ENCODE assay signal across 22 cellular contexts in the genomic region with DNA sequence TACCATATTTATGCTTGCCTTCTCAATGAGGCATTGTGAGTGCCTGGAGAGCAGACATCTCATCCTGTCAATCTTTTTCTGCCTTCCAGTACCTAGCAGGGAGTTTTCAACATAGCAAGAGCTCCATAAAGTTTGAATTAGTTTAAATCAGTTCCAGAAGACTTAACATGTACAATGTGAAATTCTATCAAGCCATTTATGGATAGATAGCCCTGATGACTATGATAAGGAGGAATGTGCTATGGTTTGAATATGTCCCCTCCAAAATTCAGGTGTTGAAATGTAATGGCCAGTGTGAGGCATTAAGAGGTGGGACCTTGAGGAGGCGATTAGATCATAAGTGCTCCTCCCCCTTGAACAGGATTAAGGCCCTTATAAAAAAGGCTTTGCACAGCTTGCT.
"Had no signal": no experiment of that assay in that cellular context is flagged by ENCODE, and none has a peak within 500 bp of the region (broad histone marks: within the 10 kb centered on the region; RNA-seq: fewer than 3 reads in every experiment).

No MANE protein-coding gene starts in this region.

- H3K27me3 ChIP-seq: gastroesophageal sphincter, testis had no signal

- H3K36me3 ChIP-seq: gastroesophageal sphincter, heart right ventricle, spleen, upper lobe of right lung had no signal

- H3K4me3 ChIP-seq: gastroesophageal sphincter, heart right ventricle, lung, spleen, testis, upper lobe of right lung had no signal

- H3K4me1 ChIP-seq: gastroesophageal sphincter, heart right ventricle, spleen, testis, upper lobe of right lung had no signal

- H3K27ac Mint-ChIP-seq: activated CD4-positive, alpha-beta memory T cell treated with anti-CD3 and anti-CD28 coated beads, Interleukin-2, amount 10 ng/mL, durations not matched to agents 7 days and 5 days; activated naive CD8-positive, alpha-beta T cell treated with anti-CD3 and anti-CD28 coated beads, Interleukin-2, amount 10 ng/mL, durations not matched to agents 7 days and 5 days; activated T-helper 17 cell treated with anti-CD3 and anti-CD28 coated beads, Interleukin-2, amount 50 U/mL, for 72 hours; immature natural killer cell; natural killer cell; stimulated activated memory B cell treated with anti-CD40 and anti-IgM and Interleukin-4, amounts not matched to agents 10 μg/mL and 1 μg/mL and 100 μg/mL, for 72 hours had no signal

- H3K9me3 ChIP-seq: gastroesophageal sphincter, heart right ventricle, spleen, testis, upper lobe of right lung had no signal

- H3K36me3 Mint-ChIP-seq: activated naive CD8-positive, alpha-beta T cell treated with anti-CD3 and anti-CD28 coated beads, Interleukin-2, amount 10 ng/mL, durations not matched to agents 7 days and 5 days; immature natural killer cell; natural killer cell; stimulated activated memory B cell treated with anti-CD40 and anti-IgM and Interleukin-4, amounts not matched to agents 10 μg/mL and 1 μg/mL and 100 μg/mL, for 72 hours had no signal

- H3K9me3 Mint-ChIP-seq: activated CD4-positive, alpha-beta memory T cell treated with anti-CD3 and anti-CD28 coated beads, Interleukin-2, amount 10 ng/mL, durations not matched to agents 7 days and 5 days; activated naive CD8-positive, alpha-beta T cell treated with anti-CD3 and anti-CD28 coated beads, Interleukin-2, amount 10 ng/mL, durations not matched to agents 7 days and 5 days; activated T-helper 17 cell treated with anti-CD3 and anti-CD28 coated beads, Interleukin-2, amount 50 U/mL, for 72 hours; immature natural killer cell; natural killer cell; stimulated activated memory B cell treated with anti-CD40 and anti-IgM and Interleukin-4, amounts not matched to agents 10 μg/mL and 1 μg/mL and 100 μg/mL, for 72 hours had no signal

- DNase-seq: activated CD4-positive, alpha-beta memory T cell treated with anti-CD3 and anti-CD28 coated beads, Interleukin-2, amount 10 ng/mL, durations not matched to agents 7 days and 5 days; activated CD4-positive, alpha-beta T cell treated with anti-CD3 and anti-CD28 coated beads for 48 hours; activated CD4-positive, CD25-positive, alpha-beta regulatory T cell; activated naive CD4-positive, alpha-beta T cell treated with Interleukin-2 at 50 U/mL for 16 hours; activated naive CD8-positive, alpha-beta T cell treated with anti-CD3 and anti-CD28 coated beads, Interleukin-2, amount 10 ng/mL, durations not matched to agents 7 days and 5 days; activated T-cell treated with anti-CD3 and anti-CD28 coated beads, Interleukin-2, amount 50 U/mL, for 1 hour; amygdala; caudate nucleus; heart right ventricle; immature natural killer cell; natural killer cell; retina; spleen; stimulated activated CD4-positive, alpha-beta T cell treated with anti-CD3 and anti-CD28 coated beads, Interleukin-4, amount 100 ng/mL, for 4 hours; T-helper 9 cell; testis; upper lobe of right lung had no signal

- H3K4me3 Mint-ChIP-seq: activated CD4-positive, alpha-beta memory T cell treated with anti-CD3 and anti-CD28 coated beads, Interleukin-2, amount 10 ng/mL, durations not matched to agents 7 days and 5 days; activated naive CD8-positive, alpha-beta T cell treated with anti-CD3 and anti-CD28 coated beads, Interleukin-2, amount 10 ng/mL, durations not matched to agents 7 days and 5 days; activated T-helper 17 cell treated with anti-CD3 and anti-CD28 coated beads, Interleukin-2, amount 50 U/mL, for 72 hours; immature natural killer cell; natural killer cell; stimulated activated memory B cell treated with anti-CD40 and anti-IgM and Interleukin-4, amounts not matched to agents 10 μg/mL and 1 μg/mL and 100 μg/mL, for 72 hours had no signal

- H3K4me1 Mint-ChIP-seq: activated CD4-positive, alpha-beta memory T cell treated with anti-CD3 and anti-CD28 coated beads, Interleukin-2, amount 10 ng/mL, durations not matched to agents 7 days and 5 days; activated naive CD8-positive, alpha-beta T cell treated with anti-CD3 and anti-CD28 coated beads, Interleukin-2, amount 10 ng/mL, durations not matched to agents 7 days and 5 days; activated T-helper 17 cell treated with anti-CD3 and anti-CD28 coated beads, Interleukin-2, amount 50 U/mL, for 72 hours; immature natural killer cell; natural killer cell; stimulated activated memory B cell treated with anti-CD40 and anti-IgM and Interleukin-4, amounts not matched to agents 10 μg/mL and 1 μg/mL and 100 μg/mL, for 72 hours had no signal

- ATAC-seq: activated T-helper 17 cell treated with anti-CD3 and anti-CD28 coated beads, Interleukin-2, amount 50 U/mL, for 72 hours; gastroesophageal sphincter; heart right ventricle; left lobe of liver; natural killer cell; stimulated activated memory B cell treated with anti-CD40 and anti-IgM and Interleukin-4, amounts not matched to agents 10 μg/mL and 1 μg/mL and 100 μg/mL, for 72 hours; upper lobe of right lung had no signal

- H3K27ac ChIP-seq: gastroesophageal sphincter, heart right ventricle, spleen, testis, upper lobe of right lung had no signal
